ENCODE assay signal across 20 cellular contexts in the genomic region with DNA sequence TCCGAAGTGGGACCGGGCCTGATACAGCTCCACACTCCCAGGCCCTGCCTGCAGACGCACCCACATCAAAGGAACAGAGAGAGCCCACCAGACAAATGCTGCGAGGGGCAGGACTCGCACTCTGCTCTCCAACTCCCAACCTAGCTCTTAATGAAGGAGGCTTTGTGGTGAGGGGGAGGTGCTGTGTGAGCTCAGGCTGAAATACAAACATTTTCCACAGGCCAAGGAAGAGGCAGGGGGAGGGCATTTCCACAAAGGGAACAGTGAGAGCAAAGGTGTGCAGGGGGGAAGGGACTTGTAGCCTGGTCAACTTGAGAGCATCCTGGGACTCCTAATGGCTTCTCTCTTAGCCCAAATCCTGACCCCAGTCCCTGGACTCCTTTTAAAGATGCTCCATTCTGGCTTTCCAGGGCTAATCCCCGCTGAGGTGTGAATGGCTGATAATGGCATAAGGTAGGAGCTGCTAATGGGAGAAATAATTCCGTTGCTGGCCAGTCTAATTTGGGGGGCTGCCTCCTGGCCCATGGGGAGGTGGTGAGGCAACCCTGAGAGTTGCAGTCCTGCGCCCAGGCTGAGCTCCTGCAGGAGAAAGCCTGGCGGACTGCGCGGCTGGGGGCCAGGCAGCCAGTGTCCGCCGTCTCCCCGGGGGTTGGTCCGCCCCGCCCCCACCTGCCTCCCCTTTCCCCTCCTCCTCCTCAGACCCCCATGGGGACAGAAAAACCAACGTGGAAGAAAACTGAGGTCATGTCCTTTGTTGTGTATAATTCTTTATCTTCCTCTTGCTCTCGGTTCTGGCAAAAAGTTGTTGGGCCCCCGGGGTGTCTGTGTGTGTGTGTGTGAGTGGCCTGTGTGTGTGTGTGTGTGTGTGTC. TPM values are rescaled to one million over a fixed set of nuclear protein-coding genes. Genes with fewer than 3 reads are reported as not detected.
DNase-seq lines count a peak whose midpoint lies in the region; ATAC-seq, FAIRE-seq and TF ChIP-seq lines count a peak whose summit lies in the region.
"Had no signal": no experiment of that assay in that cellular context is flagged by ENCODE, and none has a peak within 500 bp of the region (broad histone marks: within the 10 kb centered on the region; RNA-seq: fewer than 3 reads in every experiment).

No MANE protein-coding gene starts in this region.

- H3K27ac ChIP-seq in HepG2 (ENCODE audit: extremely low read length, insufficient read depth, low read length) (no peak overlapping the region), right lobe of liver (no peak overlapping the region), dorsolateral prefrontal cortex (peak overlapping the region in 54 of 59 donors; percentile 4 to 87 (median 65)), mesodermal cell (ENCODE audit: low read depth, low read length, severe bottlenecking) (peak overlapping the region; percentile 23)
- H3K27ac ChIP-seq: esophagus squamous epithelium, KMS-11 had no signal

- H3K79me2 ChIP-seq in HepG2 (ENCODE audit: insufficient read depth, low read length), result no peaks in the 10 kb centered on the region

- peak; percentile 69 for DNase-seq in HepG2 (ENCODE audit: low spot score)
- no peak for DNase-seq in right lobe of liver
- no peak for DNase-seq in dorsolateral prefrontal cortex
- no peak for DNase-seq in hippocampal formation (lab: John Stamatoyannopoulos, UW)
- DNase-seq in GDM1 (lab: John Stamatoyannopoulos, UW), result no peak
- DNase-seq in Ammon's horn (ENCODE audit: low spot score), result no peak
- DNase-seq: activated CD4-positive, alpha-beta T cell treated with anti-CD3 and anti-CD28 coated beads, Interleukin-2, amount 50 U/mL, for 4 hours; activated naive CD4-positive, alpha-beta T cell treated with anti-CD3 and anti-CD28 coated beads for 36 hours; CD4-positive, alpha-beta T cell; DMS79; effector CD8-positive, alpha-beta T cell; esophagus squamous epithelium; mammary epithelial cell; naive thymus-derived CD4-positive, alpha-beta T cell; NCI-H2029 treated with DMSO at 0.1 percent for 48 hours; NCI-H446 treated with DMSO at 0.1 percent for 48 hours; stimulated activated CD4-positive, alpha-beta T cell treated with anti-CD3 and anti-CD28 coated beads, Interleukin-2, amount 100 ng/mL, for 24 hours had no signal

- no peak for TF ChIP-seq RAD21 in HepG2 (CRISPR knock-in tag; IDR thresholded peaks at IDR 0.05)

- no peak for TF ChIP-seq EP300 in HepG2 (IDR thresholded peaks at IDR 0.05; ENCODE audit: low read depth in 2 of 2, low read length in 2 of 2)
- no peak for TF ChIP-seq EP300 in HepG2 (CRISPR knock-in tag; IDR thresholded peaks at IDR 0.05; ENCODE audit: borderline replicate concordance)

- CTCF ChIA-PET in HepG2 (lab: Yijun Ruan, JAX; ENCODE audit: low intra/inter-chr PET ratio, low total read pairs), result interaction anchor here (1.5 kb wide), 1 partner anchor 11 kb away, joined by 12 read pairs; no protein-coding TSS in a partner anchor

- H3K36me3 ChIP-seq in HepG2 (replicated peaks in 1 of 2; ENCODE audit: control insufficient read depth in 1 of 2, insufficient read depth in 2 of 2, low read length in 2 of 2), result no peaks in the 10 kb centered on the region
- H3K36me3 ChIP-seq in right lobe of liver, result no peaks in the 10 kb centered on the region
- H3K36me3 ChIP-seq in mesodermal cell (ENCODE audit: control insufficient read depth, insufficient read depth, low read length), result no peaks in the 10 kb centered on the region
- H3K36me3 ChIP-seq: esophagus squamous epithelium had no signal

- WGBS in HepG2 (ENCODE audit: low lambda C conversion rate), result 12% methylated on average over 9 of the region's 19 CpGs
- WGBS in right lobe of liver (ENCODE audit: insufficient coverage, low coverage, low lambda C conversion rate, missing lambda C conversion rate), result 40% methylated on average over 7 of the region's 19 CpGs
- WGBS in mesodermal cell (ENCODE audit: insufficient coverage in 2 of 2), 2 experiments, result 33 to 53% methylated on average over 3 to 5 of the region's 19 CpGs

- peaks cover 32% of the 10 kb centered on the region for H3K4me1 ChIP-seq in HepG2 (ENCODE audit: insufficient read depth, low read length)
- no peaks in the 10 kb centered on the region for H3K4me1 ChIP-seq in right lobe of liver
- H3K4me1 ChIP-seq in mesodermal cell (ENCODE audit: control insufficient read depth, insufficient read depth, low read length, poor library complexity, severe bottlenecking), result peaks cover 26% of the 10 kb centered on the region
- H3K4me1 ChIP-seq: esophagus squamous epithelium had no signal

- intact Hi-C loops in HepG2 (cut with micrococcal nuclease; ENCODE audit: unreplicated experiment) (no loop called here), right lobe of liver (cut with DNase I) (no loop called here), dorsolateral prefrontal cortex (cut with DNase I) (loop anchor here in 1 of 2 donors (10.0 kb wide), 1 partner anchor 208 kb away; no protein-coding TSS in a partner anchor)

- no peaks in the 10 kb centered on the region for H4K20me1 ChIP-seq in HepG2 (ENCODE audit: insufficient read depth, low read length)

- TF ChIP-seq CTCF in HepG2 (CRISPR knock-in tag; IDR thresholded peaks at IDR 0.05), result no peak
- TF ChIP-seq CTCF in right lobe of liver (IDR thresholded peaks at IDR 0.05), result no peak
- no peak for TF ChIP-seq CTCF in dorsolateral prefrontal cortex (IDR thresholded peaks at IDR 0.05 in 54 of 56, conservative IDR thresholded peaks at IDR 0.05 in 2 of 56; ENCODE audit: low read depth in 1 of 56, partially characterized antibody in 56 of 56)

- H3K9me3 ChIP-seq in HepG2 (ENCODE audit: low read length) (no peaks in the 10 kb centered on the region), right lobe of liver (no peaks in the 10 kb centered on the region), mesodermal cell (ENCODE audit: control insufficient read depth, low read length) (no peaks in the 10 kb centered on the region)
- H3K9me3 ChIP-seq: esophagus squamous epithelium had no signal

- H2AFZ ChIP-seq in HepG2 (ENCODE audit: low read length), result no peak overlapping the region

- no TSS peak for BruUV-seq in HepG2 (replicated peaks; lab: Mats Ljungman, UMichigan)

- peak; percentile 78 for FAIRE-seq in HepG2 (lab: Jason Lieb, UNC)

- peak overlapping the region; percentile 86 for H3K4me2 ChIP-seq in HepG2 (ENCODE audit: low read depth, low read length)
- H3K4me2 ChIP-seq: KMS-11 had no signal

- no peak for TF ChIP-seq POLR2A in HepG2 (IDR thresholded peaks at IDR 0.05; ENCODE audit: insufficient read depth in 1 of 2, low read depth in 2 of 2, low read length in 2 of 2)
- no peak for TF ChIP-seq POLR2A in right lobe of liver (IDR thresholded peaks at IDR 0.05)

- H3K4me3 ChIP-seq in HepG2 (replicated peaks in 1 of 3; ENCODE audit: insufficient read depth in 1 of 3, low read depth in 2 of 3, low read length in 3 of 3) (peak overlapping the region in 2 of 3 experiments; percentile 40 to 64; a peak in 2 of 6 replicates), right lobe of liver (no peak overlapping the region), dorsolateral prefrontal cortex (peak overlapping the region in 12 of 59 donors; percentile 3 to 42 (median 17)), mesodermal cell (ENCODE audit: extremely low read depth, insufficient read depth, low read length, poor library complexity, severe bottlenecking) (no peak overlapping the region)
- H3K4me3 ChIP-seq: esophagus squamous epithelium had no signal

- POLR2A ChIA-PET in HepG2 (lab: Yijun Ruan, JAX), result interaction anchor here (1.0 kb wide), 1 partner anchor 10 kb away, joined by 3 read pairs; no protein-coding TSS in a partner anchor

- H3K27me3 ChIP-seq in HepG2 (ENCODE audit: control insufficient read depth in 1 of 2, insufficient read depth in 2 of 2, low read length in 2 of 2) (peaks cover 0 to 5% of the 10 kb centered on the region in 2 experiments; a peak in 4 of 5 replicates), right lobe of liver (no peaks in the 10 kb centered on the region), dorsolateral prefrontal cortex (no peaks in the 10 kb centered on the region)

- in situ Hi-C loops in HepG2 (cut with HindIII; ENCODE audit: extremely low pct_ligation_motif_present, low pct_unique_long_range_greater_than_20kb), result no loop called here

- ATAC-seq in HepG2, result peak; percentile 54
- ATAC-seq in right lobe of liver, result no peak
- no peak for ATAC-seq in GM19035 (IDR thresholded peaks at IDR 0.05; ENCODE audit: unreplicated experiment)
- ATAC-seq: naive thymus-derived CD4-positive, alpha-beta T cell had no signal

- H3K9ac ChIP-seq in HepG2 (ENCODE audit: insufficient read depth, low read depth, low read length), result peak overlapping the region; percentile 36; the same call in 1 of the 2 replicates
- H3K9ac ChIP-seq: KMS-11 had no signal

TF ChIP-seq in HepG2, 621 proteins besides CTCF, POLR2A, EP300 and RAD21 (continues in another document):
- peak; percentile 55 for TF ChIP-seq ZFX (CRISPR knock-in tag; IDR thresholded peaks at IDR 0.05; ENCODE audit: low read depth)

RNA-seq across cellular contexts. Expression of a gene that starts 9.5 kb away (rescaled TPM):
- not detected in 2 replicates for total RNA-seq in HepG2 (2016; rRNA removed; fragmentation: Illumina TruSeq; extraction: Trizol)
- not detected in 2 replicates for total RNA-seq in HepG2 (2016; cell fraction: cytosol; rRNA removed; fragmentation: Illumina TruSeq; extraction: Trizol; ENCODE audit: low read depth)
- 0.06 TPM in 1 of 2 replicates, not detected in the other for total RNA-seq in HepG2 (2016; cell fraction: insoluble cytoplasmic fraction; rRNA removed; fragmentation: Illumina TruSeq; extraction: Trizol)
- 0.14 TPM in 1 of 2 replicates, not detected in the other for total RNA-seq in HepG2 (2016; cell fraction: membrane; rRNA removed; fragmentation: Illumina TruSeq; extraction: Trizol)
- not detected in 2 replicates for total RNA-seq in HepG2 (2016; cell fraction: nucleus; rRNA removed; fragmentation: Illumina TruSeq; extraction: Trizol)
- 0.07 and 0.08 TPM in 2 replicates for polyA plus RNA-seq in HepG2 (2011; rRNA removed)
- 0.07 and 0.14 TPM in 2 replicates for polyA plus RNA-seq in HepG2 (2011; cell fraction: cytosol; rRNA removed)
- 0.05 TPM in 1 of 2 replicates, not detected in the other for polyA plus RNA-seq in HepG2 (2011; cell fraction: nucleus; rRNA removed)
- not detected in 2 replicates for polyA plus RNA-seq in HepG2 (2012)
- polyA plus RNA-seq in HepG2 (2016; cell fraction: cytosol; fragmentation: Illumina TruSeq; extraction: Trizol; ENCODE audit: low read depth), result 0.05 TPM in 1 of 2 replicates, not detected in the other
- polyA plus RNA-seq in HepG2 (2016; cell fraction: insoluble cytoplasmic fraction; fragmentation: Illumina TruSeq; extraction: Trizol; ENCODE audit: low read depth), result 0.10 TPM in 1 of 2 replicates, not detected in the other
- 0.16 TPM in 2 replicates for polyA plus RNA-seq in HepG2 (2016; cell fraction: membrane; fragmentation: Illumina TruSeq; extraction: Trizol; ENCODE audit: low read depth)
- not detected in 2 replicates for polyA plus RNA-seq in HepG2 (2016; cell fraction: nucleus; fragmentation: Illumina TruSeq; extraction: Trizol; ENCODE audit: insufficient read depth, low read depth)
- 1.4 TPM in 1 of 2 replicates, not detected in the other for polyA minus RNA-seq in HepG2 (2011; rRNA and poly(A)+ RNA removed; ENCODE audit: low replicate concordance)
- not detected in 2 replicates for polyA minus RNA-seq in HepG2 (2011; cell fraction: cytosol; rRNA and poly(A)+ RNA removed)
- polyA minus RNA-seq in HepG2 (2011; cell fraction: nucleus; rRNA and poly(A)+ RNA removed), result not detected in 2 replicates
- total RNA-seq in right lobe of liver, result 1 to 10 TPM in 1 of 6 experiments, under 1 TPM in 5; 0.31 to 1.2 (median 0.39) TPM
- total RNA-seq in dorsolateral prefrontal cortex, result 100 to 1,000 TPM in 114 of 120 experiments, 10 to 100 TPM in 6; 54.7 to 233 (median 155) TPM
- 25.1 TPM for polyA plus RNA-seq in mesodermal cell (2013, experiment 1 of 2)
- 20.0 TPM for polyA plus RNA-seq in mesodermal cell (2013, experiment 2 of 2)
- total RNA-seq: activated naive CD4-positive, alpha-beta T cell treated with anti-CD3 and anti-CD28 coated beads for 36 hours; CD4-positive, alpha-beta T cell; naive thymus-derived CD4-positive, alpha-beta T cell had no signal
- polyA plus RNA-seq: mammary epithelial cell; naive thymus-derived CD4-positive, alpha-beta T cell had no signal

Comparison
In these comparisons a context has a peak if more than half of its experiments do, and no peak if none do; other contexts are left out.
1. H3K4me3 ChIP-seq: peak in HepG2 (2 of 3); none in right lobe of liver (0 of 3) and mesodermal cell (single experiment).
2. H3K27ac ChIP-seq: peak in dorsolateral prefrontal cortex (54 of 59) and mesodermal cell (single experiment); none in HepG2 (single experiment) and right lobe of liver (0 of 3).
3. RNA of a gene that starts 9.5 kb away (total RNA-seq): 54.7 to 233 TPM in dorsolateral prefrontal cortex; 0.31 to 1.2 TPM in right lobe of liver and 0.06 to 0.14 TPM in HepG2; every median in the first group is over 10 times any median in the second.